In genomic region chr20:63499333-63499969, GRCh38 we compare ENCODE assay signal across 8 cellular contexts. TPM values are rescaled to one million over a fixed set of nuclear protein-coding genes. Genes with fewer than 3 reads are reported as not detected.
DNase-seq lines count a peak whose midpoint lies in the region; FAIRE-seq and TF ChIP-seq lines count a peak whose summit lies in the region.
"Had no signal": no experiment of that assay in that cellular context is flagged by ENCODE, and none has a peak within 500 bp of the region (broad histone marks: within the 10 kb centered on the region; RNA-seq: fewer than 3 reads in every experiment).

No MANE protein-coding gene starts in this region.

- dilution Hi-C loops in mammary epithelial cell (cut with HindIII; ENCODE audit: low sequenced_read_pairs), result no loop called here

- H2AFZ ChIP-seq in mammary epithelial cell (ENCODE audit: low read depth, low read length), result no peak overlapping the region
- H2AFZ ChIP-seq in osteoblast (ENCODE audit: low read length), result no peak overlapping the region

- H3K79me2 ChIP-seq in mammary epithelial cell (ENCODE audit: insufficient read depth, low read length) (no peaks in the 10 kb centered on the region), osteoblast (ENCODE audit: insufficient read depth, low read length) (no peaks in the 10 kb centered on the region)

- 28% methylated on average over 11 of the region's 49 CpGs for WGBS in mammary epithelial cell (ENCODE audit: low coverage, missing lambda C conversion rate)
- WGBS in small intestine, 3 donors, result 8 to 17% (median 10%) methylated on average over 28 to 49 of the region's 49 CpGs

- TF ChIP-seq CTCF in mammary epithelial cell (conservative IDR thresholded peaks at IDR 0.05 in 1 of 2, IDR thresholded peaks at IDR 0.05 in 1 of 2; ENCODE audit: extremely low read depth in 1 of 2, insufficient read depth in 1 of 2, low read depth in 1 of 2, low read length in 2 of 2) (no peak), osteoblast (IDR thresholded peaks at IDR 0.05; ENCODE audit: extremely low read depth, low read depth, low read length) (no peak)

- no peak overlapping the region for H3K9ac ChIP-seq in HUES6 (ENCODE audit: low read length)
- no peak overlapping the region for H3K9ac ChIP-seq in mammary epithelial cell (ENCODE audit: insufficient read depth, low read length)

- intact Hi-C loops in mammary epithelial cell (cut with micrococcal nuclease), result loop anchor here (5.0 kb wide), 1 partner anchor 57 kb away; no protein-coding TSS in a partner anchor

- H3K4me1 ChIP-seq in HUES6 (ENCODE audit: control insufficient read depth, insufficient read depth, low read length) (peaks cover 33% of the 10 kb centered on the region), mammary epithelial cell (ENCODE audit: insufficient read depth, low read length) (peaks cover 10% of the 10 kb centered on the region), osteoblast (ENCODE audit: insufficient read depth, low read length) (peaks cover 4% of the 10 kb centered on the region), small intestine (ENCODE audit: control insufficient read depth in 2 of 2, insufficient read depth in 1 of 2, low read depth in 1 of 2, low read length in 1 of 2) (no peaks in the 10 kb centered on the region)

- no peaks in the 10 kb centered on the region for H4K20me1 ChIP-seq in mammary epithelial cell (ENCODE audit: insufficient read depth, low read length)
- no peaks in the 10 kb centered on the region for H4K20me1 ChIP-seq in osteoblast (ENCODE audit: insufficient read depth, low read length)

- DNase-seq in mammary epithelial cell (no peak), osteoblast (ENCODE audit: insufficient read length, low spot score, missing footprints) (peak; percentile 82), small intestine (no peak), DMS153 (lab: John Stamatoyannopoulos, UW) (no peak)
- no peak for DNase-seq in stimulated activated CD4-positive, alpha-beta T cell treated with anti-CD3 and anti-CD28 coated beads, Interleukin-15, amount 100 ng/mL, for 24 hours

- CTCF ChIA-PET in mammary epithelial cell (lab: Charles Lee; ENCODE audit: low non-redundant PET), result no interaction called here

- H3K27ac ChIP-seq in HUES6 (ENCODE audit: low read depth, low read length) (no peak overlapping the region), mammary epithelial cell (ENCODE audit: insufficient read depth, low read depth, low read length) (no peak overlapping the region), osteoblast (ENCODE audit: low read depth, low read length) (no peak overlapping the region), small intestine (ENCODE audit: low read depth in 1 of 2, low read length in 1 of 2) (no peak overlapping the region)

- H3K4me3 ChIP-seq in HUES6 (ENCODE audit: low read depth, low read length) (peak overlapping the region; percentile 60), mammary epithelial cell (replicated peaks in 1 of 3; ENCODE audit: insufficient read depth in 1 of 3, low read depth in 2 of 3, low read length in 3 of 3) (no peak overlapping the region), osteoblast (ENCODE audit: insufficient read depth, low read length) (no peak overlapping the region), small intestine (ENCODE audit: low read depth in 1 of 2, low read length in 2 of 2) (peak overlapping the region in 1 of 2 donors; percentile 50)

- H3K4me2 ChIP-seq in mammary epithelial cell (ENCODE audit: insufficient read depth, low read depth, low read length), result peak overlapping the region; percentile 50
- no peak overlapping the region for H3K4me2 ChIP-seq in osteoblast (ENCODE audit: insufficient read depth, low read length)

- no peak for FAIRE-seq in small intestine (lab: Jason Lieb, UNC)

- H3K9me3 ChIP-seq in HUES6 (ENCODE audit: control insufficient read depth, insufficient read depth, low read depth, low read length), result no peaks in the 10 kb centered on the region
- no peaks in the 10 kb centered on the region for H3K9me3 ChIP-seq in mammary epithelial cell (replicated peaks; ENCODE audit: insufficient read depth, low read length)
- no peaks in the 10 kb centered on the region for H3K9me3 ChIP-seq in osteoblast (ENCODE audit: low read depth, low read length)
- H3K9me3 ChIP-seq in small intestine (ENCODE audit: control insufficient read depth, low read depth), result no peaks in the 10 kb centered on the region

- no TSS peak for BruUV-seq in mammary epithelial cell (replicated peaks; lab: Mats Ljungman, UMichigan)

- H3K36me3 ChIP-seq in HUES6 (ENCODE audit: control insufficient read depth, insufficient read depth, low read length), result no peaks in the 10 kb centered on the region
- H3K36me3 ChIP-seq in mammary epithelial cell (ENCODE audit: insufficient read depth, low read length), result no peaks in the 10 kb centered on the region
- H3K36me3 ChIP-seq in osteoblast (ENCODE audit: insufficient read depth, low read length), result no peaks in the 10 kb centered on the region
- no peaks in the 10 kb centered on the region for H3K36me3 ChIP-seq in small intestine (ENCODE audit: control insufficient read depth in 2 of 2, insufficient read depth in 2 of 2, low read length in 2 of 2)

- H3K27me3 ChIP-seq in HUES6 (ENCODE audit: control insufficient read depth, insufficient read depth, low read length) (peaks cover 77% of the 10 kb centered on the region), mammary epithelial cell (ENCODE audit: insufficient read depth, low read length) (peaks cover 5% of the 10 kb centered on the region), osteoblast (ENCODE audit: insufficient read depth, low read length) (peaks cover 35% of the 10 kb centered on the region), small intestine (ENCODE audit: control insufficient read depth in 2 of 2, insufficient read depth in 2 of 2, low read length in 2 of 2) (peaks cover 7 to 16% of the 10 kb centered on the region in 2 donors)

- in situ Hi-C loops in mammary epithelial cell (cut with MboI; ENCODE audit: low sequenced_read_pairs in 2 of 2), result no loop called here

RNA-seq across cellular contexts. Expression of gene EEF1A2, which starts 0.6 kb away (rescaled TPM):
- total RNA-seq in mammary epithelial cell, result 1 to 10 TPM in 1 of 2 donors, under 1 TPM in 1; 0.33 to 1.4 TPM
- polyA plus RNA-seq in mammary epithelial cell, result 0.58 TPM
- not detected for polyA minus RNA-seq in mammary epithelial cell
- not detected in 2 replicates for total RNA-seq in osteoblast
- 10 to 100 TPM in 2 of 3 donors, 1 to 10 TPM in 1; 3.8 to 18.6 (median 15.7) TPM for polyA plus RNA-seq in small intestine

RNA-seq across cellular contexts. Expression of gene PPDPF, which starts 21.1 kb away (rescaled TPM):
- 100 to 1,000 TPM; 148 to 355 TPM for total RNA-seq in mammary epithelial cell
- 62.8 TPM for polyA plus RNA-seq in mammary epithelial cell
- 38.1 TPM for polyA minus RNA-seq in mammary epithelial cell
- 52.2 and 85.4 TPM in 2 replicates for total RNA-seq in osteoblast
- polyA plus RNA-seq in small intestine, result 100 to 1,000 TPM; 287 to 356 (median 302) TPM

RNA-seq across cellular contexts. Expression of gene KCNQ2, which starts 27.0 kb away (rescaled TPM):
- total RNA-seq in mammary epithelial cell, result not detected
- not detected for polyA plus RNA-seq in mammary epithelial cell
- polyA minus RNA-seq in mammary epithelial cell, result not detected
- 0.36 TPM in 1 of 2 replicates, not detected in the other for total RNA-seq in osteoblast
- 1 to 10 TPM in 1 of 3 donors, under 1 TPM in 1, not detected in 1; 0.27 to 1.4 TPM for polyA plus RNA-seq in small intestine
- total RNA-seq: lung microvascular endothelial cell had no signal

RNA-seq across cellular contexts. Expression of gene PTK6, which starts 37.7 kb away (rescaled TPM):
- total RNA-seq in mammary epithelial cell, result 1 to 10 TPM in 1 of 2 donors, under 1 TPM in 1; 0.83 to 1.1 TPM
- polyA plus RNA-seq in mammary epithelial cell, result 0.29 TPM
- polyA minus RNA-seq in mammary epithelial cell, result 0.72 TPM
- under 0.01 TPM in 1 of 2 replicates, not detected in the other for total RNA-seq in osteoblast
- polyA plus RNA-seq in small intestine, result 10 to 100 TPM; 12.3 to 87.0 (median 82.7) TPM
- total RNA-seq: lung microvascular endothelial cell had no signal

RNA-seq across cellular contexts. Expression of gene SRMS, which starts 48.1 kb away (rescaled TPM):
- total RNA-seq in mammary epithelial cell (under 1 TPM in 1 of 2 donors, not detected in 1; under 0.01 TPM), osteoblast (not detected in 2 replicates)
- polyA plus RNA-seq in mammary epithelial cell (0.16 TPM), small intestine (not detected)
- polyA minus RNA-seq in mammary epithelial cell, result not detected
- total RNA-seq: lung microvascular endothelial cell, RPMI7951 had no signal
